Comparison of ENCODE assay signal across 32 cellular contexts in genomic region chr17:76627510-76627909, GRCh38. TPM values are rescaled to one million over a fixed set of nuclear protein-coding genes. Genes with fewer than 3 reads are reported as not detected.
DNase-seq lines count a peak whose midpoint lies in the region; ATAC-seq, FAIRE-seq and TF ChIP-seq lines count a peak whose summit lies in the region.
"Had no signal": no experiment of that assay in that cellular context is flagged by ENCODE, and none has a peak within 500 bp of the region (broad histone marks: within the 10 kb centered on the region; RNA-seq: fewer than 3 reads in every experiment).

No MANE protein-coding gene starts in this region.

- H3K4me3 ChIP-seq in Panc1 (ENCODE audit: low read depth in 2 of 2, low read length in 2 of 2) (no peak overlapping the region), neuronal stem cell (ENCODE audit: low read length in 2 of 2) (no peak overlapping the region), mammary epithelial cell (replicated peaks in 1 of 3; ENCODE audit: insufficient read depth in 1 of 3, low read depth in 2 of 3, low read length in 3 of 3) (no peak overlapping the region)
- H3K4me3 ChIP-seq: BLaER1, GM12878 had no signal

- H3K36me3 ChIP-seq in Panc1 (ENCODE audit: control insufficient read depth, insufficient read depth, low read length) (no peaks in the 10 kb centered on the region), neuronal stem cell (replicated peaks in 1 of 2; ENCODE audit: control insufficient read depth in 2 of 2, insufficient read depth in 2 of 2, low read length in 2 of 2) (no peaks in the 10 kb centered on the region), mammary epithelial cell (ENCODE audit: insufficient read depth, low read length) (no peaks in the 10 kb centered on the region)
- H3K36me3 ChIP-seq: BE2C, BLaER1 had no signal

- no peaks in the 10 kb centered on the region for H3K79me1 ChIP-seq in neuronal stem cell (ENCODE audit: low read depth, low read length)

- H4K20me1 ChIP-seq in mammary epithelial cell (ENCODE audit: insufficient read depth, low read length) = no peaks in the 10 kb centered on the region
- H4K20me1 ChIP-seq: BLaER1 had no signal

- no peak for TF ChIP-seq CTCF in Panc1 (IDR thresholded peaks at IDR 0.05)
- no peak for TF ChIP-seq CTCF in mammary epithelial cell (conservative IDR thresholded peaks at IDR 0.05 in 1 of 2, IDR thresholded peaks at IDR 0.05 in 1 of 2; ENCODE audit: extremely low read depth in 1 of 2, insufficient read depth in 1 of 2, low read depth in 1 of 2, low read length in 2 of 2)

- H3K79me2 ChIP-seq in mammary epithelial cell (ENCODE audit: insufficient read depth, low read length) = no peaks in the 10 kb centered on the region

- H3K27ac ChIP-seq in Panc1 (ENCODE audit: low read length) (no peak overlapping the region), neuronal stem cell (replicated peaks; ENCODE audit: low read length) (no peak overlapping the region), mammary epithelial cell (ENCODE audit: insufficient read depth, low read depth, low read length) (no peak overlapping the region)
- H3K27ac ChIP-seq: BLaER1 had no signal

- no peak overlapping the region for H2BK5ac ChIP-seq in neuronal stem cell (ENCODE audit: low read length)

- no peak for FAIRE-seq in GM19239 (lab: Jason Lieb, UNC)
- FAIRE-seq: A204.1, GM12878, GM12892, GM18507 had no signal

- no TSS peak for BruUV-seq in Panc1 (replicated peaks; lab: Mats Ljungman, UMichigan)
- no TSS peak for BruUV-seq in mammary epithelial cell (replicated peaks; lab: Mats Ljungman, UMichigan)

- intact Hi-C loops in Panc1 (cut with micrococcal nuclease; ENCODE audit: unreplicated experiment) (loop anchor here (10.0 kb wide), 1 partner anchor 63 kb away; a partner anchor contains a TSS), mammary epithelial cell (cut with micrococcal nuclease) (no loop called here)

- H3K4ac ChIP-seq in neuronal stem cell (ENCODE audit: low read length) = no peak overlapping the region

- no peak overlapping the region for H2BK12ac ChIP-seq in neuronal stem cell (ENCODE audit: low read length)

- dilution Hi-C loops in mammary epithelial cell (cut with HindIII; ENCODE audit: low sequenced_read_pairs) = loop anchor here (5.0 kb wide), 2 partner anchors 50 to 90 kb away; partner anchors contain the start of gene CYGB

- no peak overlapping the region for H3K18ac ChIP-seq in neuronal stem cell (ENCODE audit: low read length)

- H3K14ac ChIP-seq in neuronal stem cell (ENCODE audit: low read length) = no peak overlapping the region

- H2AK5ac ChIP-seq in neuronal stem cell (ENCODE audit: low read depth, low read length) = peak overlapping the region; percentile 69

- no peak for TF ChIP-seq POLR2A in erythroblast (IDR thresholded peaks at IDR 0.05; ENCODE audit: low read length)

- in situ Hi-C loops in Panc1 (cut with HindIII; ENCODE audit: low pct_unique_long_range_greater_than_20kb, low sequenced_read_pairs) = no loop called here
- in situ Hi-C loops in mammary epithelial cell (cut with MboI; ENCODE audit: low sequenced_read_pairs in 2 of 2) = no loop called here

- H4K8ac ChIP-seq in neuronal stem cell (ENCODE audit: low read depth, low read length) = no peak overlapping the region

- WGBS in neuronal stem cell (ENCODE audit: extremely low coverage in 2 of 2, insufficient read length in 2 of 2, insufficient replicate concordance in 1 of 2), 2 donors = no CpG with 5 or more reads among the region's 13 CpGs
- WGBS in mammary epithelial cell (ENCODE audit: low coverage, missing lambda C conversion rate) = 98% methylated on average over 7 of the region's 13 CpGs

- H3K4me2 ChIP-seq in neuronal stem cell (ENCODE audit: insufficient read depth, low read length, poor library complexity, severe bottlenecking) (no peak overlapping the region), mammary epithelial cell (ENCODE audit: insufficient read depth, low read depth, low read length) (no peak overlapping the region)
- H3K4me2 ChIP-seq: BLaER1 had no signal

- H3K23ac ChIP-seq in neuronal stem cell (ENCODE audit: low read depth, low read length, poor library complexity) = no peak overlapping the region

- no peaks in the 10 kb centered on the region for H3K9me3 ChIP-seq in Panc1 (ENCODE audit: control insufficient read depth, insufficient read depth, low read depth, low read length)
- H3K9me3 ChIP-seq in neuronal stem cell (replicated peaks in 1 of 2; ENCODE audit: control insufficient read depth in 2 of 2, insufficient read depth in 1 of 2, low read depth in 1 of 2, low read length in 2 of 2) = peaks cover 0 to 2% of the 10 kb centered on the region in 2 donors
- H3K9me3 ChIP-seq in mammary epithelial cell (replicated peaks; ENCODE audit: insufficient read depth, low read length) = no peaks in the 10 kb centered on the region
- H3K9me3 ChIP-seq: BE2C, BLaER1 had no signal

- CTCF ChIA-PET in Panc1 (lab: Charles Lee) = no interaction called here
- CTCF ChIA-PET in mammary epithelial cell (lab: Charles Lee; ENCODE audit: low non-redundant PET) = no interaction called here

- H2BK15ac ChIP-seq in neuronal stem cell (ENCODE audit: low read length) = peak overlapping the region; percentile 62

- DNase-seq in Panc1 (ENCODE audit: low read depth, low spot score) (no peak), left lobe of liver (ENCODE audit: low spot score) (peak; percentile 40), neuronal stem cell (ENCODE audit: low spot score) (no peak), GM19239 (ENCODE audit: insufficient read length, low spot score) (no peak), mammary epithelial cell (no peak), erythroblast (lab: John Stamatoyannopoulos, UW) (no peak)
- DNase-seq: 8988T; ACHN; BE2C; C1 segment of cervical spinal cord; CD4-positive, alpha-beta memory T cell; CD4-positive, CD25-positive, alpha-beta regulatory T cell; CD8-positive, alpha-beta memory T cell; COR-L47; DMS 273 treated with DMSO at 0.1 percent for 48 hours; DMS153; DMS53; DMS79; DND-41; EL; GDM1 had no signal

- H2BK120ac ChIP-seq in neuronal stem cell (ENCODE audit: low read depth, low read length) = no peak overlapping the region

- POLR2A ChIA-PET in Panc1 (lab: Charles Lee) = no interaction called here

- H3K9ac ChIP-seq in neuronal stem cell (ENCODE audit: low read depth, low read length, poor library complexity) (no peak overlapping the region), mammary epithelial cell (ENCODE audit: insufficient read depth, low read length) (no peak overlapping the region)
- H3K9ac ChIP-seq: BLaER1 had no signal

- H3K27me3 ChIP-seq in Panc1 (ENCODE audit: control insufficient read depth, insufficient read depth, low read length) = no peaks in the 10 kb centered on the region; the same call in 1 of the 2 replicates
- peaks cover 0 to 28% (median 2%) of the 10 kb centered on the region in 3 experiments for H3K27me3 ChIP-seq in neuronal stem cell (ENCODE audit: control insufficient read depth in 3 of 3, insufficient read depth in 3 of 3, low read depth in 1 of 3, low read length in 3 of 3)
- H3K27me3 ChIP-seq in mammary epithelial cell (ENCODE audit: insufficient read depth, low read length) = no peaks in the 10 kb centered on the region
- H3K27me3 ChIP-seq: BE2C, BLaER1 had no signal

- no peak overlapping the region for H4K91ac ChIP-seq in neuronal stem cell (ENCODE audit: low read depth, low read length, poor library complexity)

- H3K4me1 ChIP-seq in Panc1 (ENCODE audit: control insufficient read depth, insufficient read depth, low read length) = peaks cover 3% of the 10 kb centered on the region; the same call in 1 of the 2 replicates
- peaks cover 9 to 10% of the 10 kb centered on the region in 2 donors for H3K4me1 ChIP-seq in neuronal stem cell (ENCODE audit: control insufficient read depth in 2 of 2, insufficient read depth in 1 of 2, low read depth in 1 of 2, low read length in 2 of 2)
- H3K4me1 ChIP-seq in mammary epithelial cell (ENCODE audit: insufficient read depth, low read length) = peaks cover 9% of the 10 kb centered on the region

- ATAC-seq in Panc1 (0 out of 2 replicates have a peak, but pooled peaks have one; percentile 7), left lobe of liver (no peak), HG02610 (IDR thresholded peaks at IDR 0.05; ENCODE audit: unreplicated experiment) (no peak)
- ATAC-seq: GM12878 had no signal

- H2AFZ ChIP-seq in neuronal stem cell (ENCODE audit: low read length) (no peak overlapping the region), mammary epithelial cell (ENCODE audit: low read depth, low read length) (no peak overlapping the region)

RNA-seq across cellular contexts. Expression of gene ST6GALNAC1, which starts 16.0 kb away (rescaled TPM):
- total RNA-seq in Panc1 (2021; ENCODE audit: unreplicated experiment) = 0.15 TPM
- not detected for polyA plus RNA-seq in Panc1 (2012; ENCODE audit: insufficient read length)
- total RNA-seq in left lobe of liver = 0.75 TPM
- not detected for polyA plus RNA-seq in neuronal stem cell (2013, experiment 1 of 2)
- not detected for polyA plus RNA-seq in neuronal stem cell (2013, experiment 2 of 2)
- total RNA-seq in mammary epithelial cell = not detected
- polyA plus RNA-seq in mammary epithelial cell = not detected
- not detected for polyA minus RNA-seq in mammary epithelial cell
- total RNA-seq: A673, Daoy, G401 had no signal
- polyA plus RNA-seq: AG04450, CD14-positive monocyte, GM12878 had no signal

RNA-seq across cellular contexts. Expression of gene ST6GALNAC2, which starts 41.9 kb away (rescaled TPM):
- 23.0 TPM for total RNA-seq in Panc1 (2021; ENCODE audit: unreplicated experiment)
- 26.2 TPM for polyA plus RNA-seq in Panc1 (2012; ENCODE audit: insufficient read length)
- total RNA-seq in left lobe of liver = 4.0 TPM
- 0.35 TPM for polyA plus RNA-seq in neuronal stem cell (2013, experiment 1 of 2)
- 0.50 TPM for polyA plus RNA-seq in neuronal stem cell (2013, experiment 2 of 2)
- total RNA-seq in mammary epithelial cell = 100 to 1,000 TPM in 1 of 2 donors, 10 to 100 TPM in 1; 65.1 to 221 TPM
- polyA plus RNA-seq in mammary epithelial cell = 48.7 TPM
- polyA minus RNA-seq in mammary epithelial cell = 31.0 TPM
- total RNA-seq: A673 had no signal
